In the genomic region with DNA sequence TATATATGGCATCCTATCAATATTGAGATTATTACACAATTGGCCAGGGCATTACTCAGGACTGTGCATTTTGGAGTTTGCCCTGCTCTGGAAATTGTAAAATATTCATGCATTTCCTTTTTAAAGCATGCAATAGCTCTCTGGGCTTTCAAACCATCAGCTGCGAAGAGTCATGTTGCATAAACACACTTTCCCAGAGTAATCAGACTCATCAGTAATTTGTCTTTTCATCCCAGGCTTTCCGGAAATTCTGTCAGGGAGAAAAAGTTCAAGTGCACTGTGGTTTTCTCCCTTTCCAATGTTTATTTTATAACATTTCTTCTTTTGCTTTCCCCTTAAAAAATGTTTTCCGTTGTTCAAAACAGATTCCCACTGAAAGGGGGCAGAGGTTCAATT, we compare ENCODE assay signal across 13 cellular contexts. TPM values are rescaled to one million over a fixed set of nuclear protein-coding genes. Genes with fewer than 3 reads are reported as not detected.
DNase-seq lines count a peak whose midpoint lies in the region; ATAC-seq, FAIRE-seq and TF ChIP-seq lines count a peak whose summit lies in the region.
"Had no signal": no experiment of that assay in that cellular context is flagged by ENCODE, and none has a peak within 500 bp of the region (broad histone marks: within the 10 kb centered on the region; RNA-seq: fewer than 3 reads in every experiment).

No MANE protein-coding gene starts in this region.

- TF ChIP-seq RAD21 in HepG2 (CRISPR knock-in tag; IDR thresholded peaks at IDR 0.05), result no peak

- in situ Hi-C loops in HepG2 (cut with HindIII; ENCODE audit: extremely low pct_ligation_motif_present, low pct_unique_long_range_greater_than_20kb), result no loop called here

- CTCF ChIA-PET in HepG2 (lab: Yijun Ruan, JAX; ENCODE audit: low intra/inter-chr PET ratio, low total read pairs), result no interaction called here

- ATAC-seq in heart left ventricle (no peak), HepG2 (no peak), GM19035 (IDR thresholded peaks at IDR 0.05; ENCODE audit: unreplicated experiment) (no peak)

- POLR2A ChIA-PET in HepG2 (lab: Yijun Ruan, JAX), result no interaction called here

- TF ChIP-seq CTCF in heart left ventricle (IDR thresholded peaks at IDR 0.05), result no peak
- TF ChIP-seq CTCF in WI38 (IDR thresholded peaks at IDR 0.05; ENCODE audit: low read depth, low read length), result no peak
- no peak for TF ChIP-seq CTCF in HepG2 (CRISPR knock-in tag; IDR thresholded peaks at IDR 0.05)

- no TSS peak for BruUV-seq in HepG2 (replicated peaks; lab: Mats Ljungman, UMichigan)

- FAIRE-seq in HepG2 (lab: Jason Lieb, UNC), result no peak

- 24 to 38% (median 29%) methylated on average over 3 of the region's 3 CpGs for WGBS in heart left ventricle, 4 donors
- WGBS in HepG2 (ENCODE audit: low lambda C conversion rate), result 6% methylated on average over 3 of the region's 3 CpGs

- intact Hi-C loops in heart left ventricle (cut with DNase I) (loop anchor here in 9 of 10 donors (1.0 to 10.0 kb wide), 10 partner anchors 49 to 81 kb away; no protein-coding TSS in a partner anchor), cardiac septum (cut with DNase I) (loop anchor here (1.0 to 5.0 kb wide), 3 partner anchors 40 to 78 kb away; partner anchors contain the start of gene FHL2), HepG2 (cut with micrococcal nuclease; ENCODE audit: unreplicated experiment) (no loop called here)

- TF ChIP-seq POLR2A in heart left ventricle (IDR thresholded peaks at IDR 0.05) (no peak), HepG2 (IDR thresholded peaks at IDR 0.05; ENCODE audit: insufficient read depth in 1 of 2, low read depth in 2 of 2, low read length in 2 of 2) (no peak)

- H2AFZ ChIP-seq in HepG2 (ENCODE audit: low read length), result no peak overlapping the region

- H3K4me3 ChIP-seq in heart left ventricle (peak overlapping the region; percentile 34 to 69 (median 55)), WI38 (ENCODE audit: low read depth, low read length) (peak overlapping the region; percentile 24; the same call in 1 of the 2 replicates), HepG2 (replicated peaks in 1 of 3; ENCODE audit: insufficient read depth in 1 of 3, low read depth in 2 of 3, low read length in 3 of 3) (no peak overlapping the region)
- H3K4me3 ChIP-seq: suprapubic skin had no signal

- H3K79me2 ChIP-seq in HepG2 (ENCODE audit: insufficient read depth, low read length), result no peaks in the 10 kb centered on the region

- no peaks in the 10 kb centered on the region for H3K27me3 ChIP-seq in heart left ventricle
- H3K27me3 ChIP-seq in HepG2 (ENCODE audit: control insufficient read depth in 1 of 2, insufficient read depth in 2 of 2, low read length in 2 of 2), result peaks cover 1 to 8% of the 10 kb centered on the region in 2 experiments; a peak in 2 of 5 replicates
- H3K27me3 ChIP-seq: suprapubic skin had no signal

- H3K9me3 ChIP-seq in heart left ventricle (no peaks in the 10 kb centered on the region), HepG2 (ENCODE audit: low read length) (no peaks in the 10 kb centered on the region)
- H3K9me3 ChIP-seq: suprapubic skin had no signal

- no peaks in the 10 kb centered on the region for H4K20me1 ChIP-seq in HepG2 (ENCODE audit: insufficient read depth, low read length)

- TF ChIP-seq EP300 in HepG2 (IDR thresholded peaks at IDR 0.05; ENCODE audit: low read depth in 2 of 2, low read length in 2 of 2) (no peak), HepG2 (CRISPR knock-in tag; IDR thresholded peaks at IDR 0.05; ENCODE audit: borderline replicate concordance) (no peak)

- peaks cover 0 to 12% (median 0%) of the 10 kb centered on the region in 9 donors for H3K36me3 ChIP-seq in heart left ventricle
- no peaks in the 10 kb centered on the region for H3K36me3 ChIP-seq in HepG2 (replicated peaks in 1 of 2; ENCODE audit: control insufficient read depth in 1 of 2, insufficient read depth in 2 of 2, low read length in 2 of 2)
- H3K36me3 ChIP-seq: suprapubic skin had no signal

- no peak overlapping the region for H3K9ac ChIP-seq in HepG2 (ENCODE audit: insufficient read depth, low read depth, low read length)

- H3K4me1 ChIP-seq in heart left ventricle, result peaks cover 0 to 26% (median 4%) of the 10 kb centered on the region in 12 donors
- H3K4me1 ChIP-seq in HepG2 (ENCODE audit: insufficient read depth, low read length), result peaks cover 16% of the 10 kb centered on the region

- no peak for DNase-seq in heart left ventricle
- no peak for DNase-seq in cardiac septum (ENCODE audit: low spot score)
- DNase-seq in HepG2 (ENCODE audit: low spot score), result no peak
- DNase-seq in activated gamma-delta T cell (lab: John Stamatoyannopoulos, UW), result no peak
- no peak for DNase-seq in inferior parietal cortex (ENCODE audit: extremely low spot score)
- no peak for DNase-seq in effector CD4-positive, alpha-beta T cell
- DNase-seq: activated gamma-delta T cell treated with Interleukin-2 at 50 U/mL for 16 hours; NCI-H1436 treated with DMSO at 0.1 percent for 48 hours; stimulated activated CD4-positive, alpha-beta T cell treated with anti-CD3 and anti-CD28 coated beads, Interleukin-2, amount 100 ng/mL, for 48 hours had no signal

- H3K4me2 ChIP-seq in HepG2 (ENCODE audit: low read depth, low read length), result no peak overlapping the region

- peak overlapping the region; percentile 72 to 97 (median 90) for H3K27ac ChIP-seq in heart left ventricle
- H3K27ac ChIP-seq in HepG2 (ENCODE audit: extremely low read length, insufficient read depth, low read length), result no peak overlapping the region
- H3K27ac ChIP-seq: RWPE1, suprapubic skin had no signal

TF ChIP-seq in HepG2, 621 proteins besides CTCF, POLR2A, EP300 and RAD21:
- TF ChIP-seq RARA (CRISPR knock-in tag; IDR thresholded peaks at IDR 0.05) (peak; percentile 42; the same call in 1 of the 2 replicates), MED13 (CRISPR knock-in tag; IDR thresholded peaks at IDR 0.05) (no peak)

RNA-seq across cellular contexts. Expression of gene FHL2, which starts 38.9 kb away (rescaled TPM):
- total RNA-seq in heart left ventricle (1,000 to 10,000 TPM in 7 of 9 donors, 100 to 1,000 TPM in 2; 649 to 4,692 (median 1,370) TPM), cardiac septum (467 TPM), HepG2 (2016; rRNA removed; fragmentation: Illumina TruSeq; extraction: Trizol) (1.9 and 2.3 TPM in 2 replicates)
- polyA plus RNA-seq in heart left ventricle (100 to 1,000 TPM; 669 to 913 TPM), HepG2 (2011; rRNA removed) (44.2 and 74.8 TPM in 2 replicates)
- total RNA-seq in HepG2 (2016; cell fraction: cytosol; rRNA removed; fragmentation: Illumina TruSeq; extraction: Trizol; ENCODE audit: low read depth), result 1.4 and 1.6 TPM in 2 replicates
- total RNA-seq in HepG2 (2016; cell fraction: insoluble cytoplasmic fraction; rRNA removed; fragmentation: Illumina TruSeq; extraction: Trizol), result 1.9 and 2.3 TPM in 2 replicates
- 1.4 and 1.7 TPM in 2 replicates for total RNA-seq in HepG2 (2016; cell fraction: membrane; rRNA removed; fragmentation: Illumina TruSeq; extraction: Trizol)
- 0.53 and 0.87 TPM in 2 replicates for total RNA-seq in HepG2 (2016; cell fraction: nucleus; rRNA removed; fragmentation: Illumina TruSeq; extraction: Trizol)
- polyA plus RNA-seq in HepG2 (2011; cell fraction: cytosol; rRNA removed), result 51.8 and 84.3 TPM in 2 replicates
- polyA plus RNA-seq in HepG2 (2011; cell fraction: nucleus; rRNA removed), result 19.1 and 28.9 TPM in 2 replicates
- polyA plus RNA-seq in HepG2 (2012), result 51.1 and 56.1 TPM in 2 replicates
- 1.8 and 2.5 TPM in 2 replicates for polyA plus RNA-seq in HepG2 (2016; cell fraction: cytosol; fragmentation: Illumina TruSeq; extraction: Trizol; ENCODE audit: low read depth)
- 3.4 and 3.5 TPM in 2 replicates for polyA plus RNA-seq in HepG2 (2016; cell fraction: insoluble cytoplasmic fraction; fragmentation: Illumina TruSeq; extraction: Trizol; ENCODE audit: low read depth)
- 1.9 and 2.2 TPM in 2 replicates for polyA plus RNA-seq in HepG2 (2016; cell fraction: membrane; fragmentation: Illumina TruSeq; extraction: Trizol; ENCODE audit: low read depth)
- polyA plus RNA-seq in HepG2 (2016; cell fraction: nucleus; fragmentation: Illumina TruSeq; extraction: Trizol; ENCODE audit: insufficient read depth, low read depth), result 1.0 and 1.6 TPM in 2 replicates
- polyA minus RNA-seq in HepG2 (2011; rRNA and poly(A)+ RNA removed; ENCODE audit: low replicate concordance), result 56.1 and 100.0 TPM in 2 replicates
- 18.5 and 23.7 TPM in 2 replicates for polyA minus RNA-seq in HepG2 (2011; cell fraction: cytosol; rRNA and poly(A)+ RNA removed)
- polyA minus RNA-seq in HepG2 (2011; cell fraction: nucleus; rRNA and poly(A)+ RNA removed), result 28.0 and 37.5 TPM in 2 replicates

Comparison
In these comparisons a context has a peak if more than half of its experiments do, and no peak if none do; other contexts are left out.
1. H3K4me3 ChIP-seq: peak in heart left ventricle (12 of 12) and WI38 (single experiment); none in HepG2 (0 of 3).
2. RNA of gene FHL2, which starts 38.9 kb away (total RNA-seq): 649 to 4,692 TPM in heart left ventricle and 467 TPM in cardiac septum (single experiment); 0.53 to 2.3 TPM in HepG2; every median in the first group is over 100 times any median in the second.